ENCODE assay signal across 8 cellular contexts in genomic region chr19:17402982-17403855, GRCh38. TPM values are rescaled to one million over a fixed set of nuclear protein-coding genes. Genes with fewer than 3 reads are reported as not detected.
DNase-seq lines count a peak whose midpoint lies in the region; ATAC-seq, FAIRE-seq and TF ChIP-seq lines count a peak whose summit lies in the region.

No MANE protein-coding gene starts in this region.

- peak overlapping the region; percentile 79 for H3K4me2 ChIP-seq in GM12878 (ENCODE audit: control insufficient read depth, insufficient read depth)

- ATAC-seq in RWPE2 (ENCODE audit: low read depth) (peak; percentile 37; the same call in 2 of the 3 replicates), GM12878 (peak; percentile 32), naive B cell (ENCODE audit: low read depth in 2 of 2) (no peak), GM21717 (IDR thresholded peaks at IDR 0.05; ENCODE audit: unreplicated experiment) (no peak), GM21529 (IDR thresholded peaks at IDR 0.05; ENCODE audit: unreplicated experiment) (no peak), GM21423 (IDR thresholded peaks at IDR 0.05; ENCODE audit: unreplicated experiment) (no peak)

- in situ Hi-C loops in GM12878 (cut with MboI), result no loop called here

- TSS peak; percentile 52 for BruUV-seq in GM12878 (replicated peaks; lab: Mats Ljungman, UMichigan)

- H3K9me3 ChIP-seq in RWPE2 (ENCODE audit: severe bottlenecking) (no peaks in the 10 kb centered on the region), GM12878 (replicated peaks; ENCODE audit: control insufficient read depth, insufficient read depth, low read length) (no peaks in the 10 kb centered on the region)

- no peaks in the 10 kb centered on the region for H3K36me3 Mint-ChIP-seq in naive B cell

- TF ChIP-seq RAD21 in GM12878 (IDR thresholded peaks at IDR 0.05; ENCODE audit: insufficient read depth, low read depth, low read length), result no peak

- H3K36me3 ChIP-seq in RWPE2 (ENCODE audit: low read depth) (no peaks in the 10 kb centered on the region), GM12878 (ENCODE audit: control insufficient read depth in 2 of 2, insufficient read depth in 2 of 2, low read length in 1 of 2) (peaks cover 14 to 23% of the 10 kb centered on the region in 2 experiments)

- no peaks in the 10 kb centered on the region for H3K27me3 Mint-ChIP-seq in naive B cell

- H3K27ac ChIP-seq in RWPE2 (ENCODE audit: poor library complexity, severe bottlenecking) (no peak overlapping the region), GM12878 (ENCODE audit: control insufficient read depth, insufficient read depth) (peak overlapping the region; percentile 99; the same call in 1 of the 2 replicates)

- peak overlapping the region in 2 of 6 donors; percentile 75 to 83 for H3K27ac Mint-ChIP-seq in naive B cell

- TF ChIP-seq EP300 in GM12878 (IDR thresholded peaks at IDR 0.05; ENCODE audit: borderline replicate concordance in 1 of 2, control insufficient read depth in 1 of 2, low read depth in 2 of 2, low read length in 2 of 2), result no peak

- H3K4me3 ChIP-seq in GM08714 (ENCODE audit: low read length) (peak overlapping the region; percentile 84), RWPE2 (ENCODE audit: severe bottlenecking) (no peak overlapping the region), GM12878 (peak overlapping the region; percentile 83)

- POLR2A ChIA-PET in GM12878 (lab: Charles Lee), result interaction anchor here (0.7 to 1.3 kb wide), 4 partner anchors 23 to 103 kb away, joined by 3 to 7 read pairs (median 4); partner anchors contain the start of gene DDA1

- H3K9me3 Mint-ChIP-seq in naive B cell, result no peaks in the 10 kb centered on the region

- 82% methylated on average over 25 of the region's 36 CpGs for WGBS in GM12878 (ENCODE audit: insufficient coverage, insufficient replicate concordance, low lambda C conversion rate, missing lambda C conversion rate)

- TF ChIP-seq CTCF in RWPE2 (IDR thresholded peaks at IDR 0.05; ENCODE audit: poor library complexity, severe bottlenecking) (no peak), GM12878 (IDR thresholded peaks at IDR 0.05 in 2 of 3, conservative IDR thresholded peaks at IDR 0.05 in 1 of 3; ENCODE audit: control insufficient read depth in 2 of 3, extremely low read depth in 1 of 3, insufficient read depth in 1 of 3, low read depth in 3 of 3, low read length in 3 of 3) (no peak)

- DNase-seq in RWPE2 (ENCODE audit: low spot score), result no peak
- DNase-seq in GM12878 (ENCODE audit: low read depth, low spot score), result no peak
- DNase-seq in naive B cell, result no peak
- no peak for DNase-seq in ureter (ENCODE audit: low spot score)

- no peak overlapping the region; the same call in 1 of the 2 replicates for H3K9ac ChIP-seq in GM12878 (ENCODE audit: control insufficient read depth, insufficient read depth, low read length)

- H3K4me3 Mint-ChIP-seq in naive B cell, result peak overlapping the region; percentile 85 to 100 (median 96)

- peaks cover 3% of the 10 kb centered on the region; the same call in 1 of the 2 replicates for H4K20me1 ChIP-seq in GM12878 (ENCODE audit: control insufficient read depth, insufficient read depth)

- H2AFZ ChIP-seq in GM12878 (ENCODE audit: control insufficient read depth, low read depth, low read length), result no peak overlapping the region

- no peak for TF ChIP-seq POLR2A in GM12878 (IDR thresholded peaks at IDR 0.05; ENCODE audit: low read depth, low read length)

- SMC1A ChIA-PET in GM12878 (lab: Charles Lee; ENCODE audit: uncharacterized antibody, unreplicated experiment), result interaction anchor here (0.8 to 1.0 kb wide), 2 partner anchors 10 to 16 kb away, joined by 3 read pairs; partner anchors contain the start of gene MVB12A

- FAIRE-seq in GM12878 (lab: Jason Lieb, UNC), result no peak

- no peaks in the 10 kb centered on the region for H3K4me1 ChIP-seq in RWPE2 (ENCODE audit: insufficient read depth, poor library complexity, severe bottlenecking)
- peaks cover 6% of the 10 kb centered on the region for H3K4me1 ChIP-seq in GM12878 (ENCODE audit: control insufficient read depth, insufficient read depth, low read length)

- peaks cover 60% of the 10 kb centered on the region for H3K79me2 ChIP-seq in GM12878 (ENCODE audit: control insufficient read depth, insufficient read depth, low read length)

- H3K4me1 Mint-ChIP-seq in naive B cell, result peaks cover 37 to 51% (median 39%) of the 10 kb centered on the region in 3 donors

- CTCF ChIA-PET in GM12878 (lab: Yijun Ruan, JAX), result interaction anchor here (0.5 to 1.6 kb wide), 4 partner anchors 14 to 93 kb away, joined by 3 to 5 read pairs (median 4); partner anchors contain the start of gene MVB12A

- RAD21 ChIA-PET in GM12878 (lab: Charles Lee; ENCODE audit: unreplicated experiment), result interaction anchor here (0.9 to 1.0 kb wide), 2 partner anchors 16 to 136 kb away, joined by 4 read pairs; partner anchors contain the start of genes BABAM1 and MVB12A

- intact Hi-C loops in GM12878 (cut with micrococcal nuclease; ENCODE audit: unreplicated experiment), result no loop called here

- no peaks in the 10 kb centered on the region for H3K27me3 ChIP-seq in RWPE2 (ENCODE audit: insufficient read depth, poor library complexity, severe bottlenecking)
- H3K27me3 ChIP-seq in GM12878 (replicated peaks in 1 of 2; ENCODE audit: control insufficient read depth in 2 of 2, insufficient read depth in 2 of 2, low read length in 1 of 2), result no peaks in the 10 kb centered on the region

RNA-seq across cellular contexts. Expression of gene BST2, which starts 2.2 kb away (rescaled TPM):
- 58.0 and 65.1 TPM in 2 replicates for total RNA-seq in GM12878 (2013; cell fraction: nucleolus; rRNA removed)
- total RNA-seq in GM12878 (2014; rRNA removed), result 248 and 257 TPM in 2 replicates
- total RNA-seq in GM12878 (2014; rRNA removed; fragmentation: Illumina TruSeq; extraction: Trizol), result 161 and 175 TPM in 2 replicates
- total RNA-seq in GM12878 (2021), result 271 and 278 TPM in 2 replicates
- polyA plus RNA-seq in GM12878 (2011; ENCODE audit: low read depth), result 451 TPM
- polyA plus RNA-seq in GM12878 (2011; rRNA removed), result 210 and 301 TPM in 2 replicates
- polyA plus RNA-seq in GM12878 (2011; cell fraction: cytosol; rRNA removed), result 363 and 467 TPM in 2 replicates
- polyA plus RNA-seq in GM12878 (2011; cell fraction: nucleus; rRNA removed), result 154 and 173 TPM in 2 replicates
- 323 and 354 TPM in 2 replicates for polyA plus RNA-seq in GM12878 (2012)
- 62.4 and 198 TPM in 2 replicates for polyA plus RNA-seq in GM12878 (2014; fragmentation: Illumina TruSeq; extraction: Trizol)
- polyA plus RNA-seq in GM12878 (2014; fragmentation: Nextera tagmentation; extraction: Ambion mirVana), result 100 to 1,000 TPM in 1 of 2 experiments, 10 to 100 TPM in 1; 16.6 to 111 TPM
- polyA plus RNA-seq in GM12878 (2014; rRNA removed), result 329 and 331 TPM in 2 replicates
- polyA plus RNA-seq in GM12878 (2016; fragmentation: Nextera tagmentation; extraction: Ambion mirVana), result 100 to 1,000 TPM; 335 to 372 TPM
- 103 and 187 TPM in 2 replicates for polyA minus RNA-seq in GM12878 (2011; rRNA and poly(A)+ RNA removed)
- polyA minus RNA-seq in GM12878 (2011; cell fraction: cytosol; rRNA and poly(A)+ RNA removed), result 52.8 and 53.2 TPM in 2 replicates
- 56.9 and 83.2 TPM in 2 replicates for polyA minus RNA-seq in GM12878 (2011; cell fraction: nucleus; rRNA and poly(A)+ RNA removed)
- 100 to 1,000 TPM; 131 to 189 (median 163) TPM for polyA plus RNA-seq in naive B cell (ENCODE audit: low read depth in 6 of 6)
- 45.8 TPM for total RNA-seq in ureter

RNA-seq across cellular contexts. Expression of gene CCDC194, which starts 9.2 kb away (rescaled TPM):
- 10.3 and 11.9 TPM in 2 replicates for total RNA-seq in GM12878 (2013; cell fraction: nucleolus; rRNA removed)
- total RNA-seq in GM12878 (2014; rRNA removed) (1.1 and 1.3 TPM in 2 replicates), GM12878 (2014; rRNA removed; fragmentation: Illumina TruSeq; extraction: Trizol) (1.3 and 1.7 TPM in 2 replicates), GM12878 (2021) (1.7 and 3.0 TPM in 2 replicates), ureter (0.86 TPM)
- not detected for polyA plus RNA-seq in GM12878 (2011; ENCODE audit: low read depth)
- polyA plus RNA-seq in GM12878 (2011; rRNA removed) (0.24 and 0.87 TPM in 2 replicates), GM12878 (2014; fragmentation: Illumina TruSeq; extraction: Trizol) (0.72 and 0.86 TPM in 2 replicates), GM12878 (2014; fragmentation: Nextera tagmentation; extraction: Ambion mirVana) (under 1 TPM; 0.07 to 0.21 TPM), GM12878 (2014; rRNA removed) (2.9 and 3.4 TPM in 2 replicates), GM12878 (2016; fragmentation: Nextera tagmentation; extraction: Ambion mirVana) (1 to 10 TPM in 1 of 2 experiments, under 1 TPM in 1; 0.78 to 1.1 TPM), naive B cell (ENCODE audit: low read depth in 6 of 6) (not detected)
- polyA plus RNA-seq in GM12878 (2011; cell fraction: cytosol; rRNA removed), result 0.45 and 0.52 TPM in 2 replicates
- polyA plus RNA-seq in GM12878 (2011; cell fraction: nucleus; rRNA removed), result 3.8 and 5.1 TPM in 2 replicates
- polyA plus RNA-seq in GM12878 (2012), result 1.8 and 2.2 TPM in 2 replicates
- 0.59 and 1.5 TPM in 2 replicates for polyA minus RNA-seq in GM12878 (2011; rRNA and poly(A)+ RNA removed)
- not detected in 2 replicates for polyA minus RNA-seq in GM12878 (2011; cell fraction: cytosol; rRNA and poly(A)+ RNA removed)
- polyA minus RNA-seq in GM12878 (2011; cell fraction: nucleus; rRNA and poly(A)+ RNA removed), result 1.9 and 2.3 TPM in 2 replicates

RNA-seq across cellular contexts. Expression of gene MVB12A, which starts 16.6 kb away (rescaled TPM):
- 33.7 and 36.0 TPM in 2 replicates for total RNA-seq in GM12878 (2013; cell fraction: nucleolus; rRNA removed)
- total RNA-seq in GM12878 (2014; rRNA removed), result 37.7 and 47.6 TPM in 2 replicates
- 15.3 and 18.0 TPM in 2 replicates for total RNA-seq in GM12878 (2014; rRNA removed; fragmentation: Illumina TruSeq; extraction: Trizol)
- 41.2 and 46.3 TPM in 2 replicates for total RNA-seq in GM12878 (2021)
- polyA plus RNA-seq in GM12878 (2011; ENCODE audit: low read depth), result 7.3 TPM
- 7.9 and 16.8 TPM in 2 replicates for polyA plus RNA-seq in GM12878 (2011; rRNA removed)
- polyA plus RNA-seq in GM12878 (2011; cell fraction: cytosol; rRNA removed), result 27.1 and 35.7 TPM in 2 replicates
- polyA plus RNA-seq in GM12878 (2011; cell fraction: nucleus; rRNA removed), result 37.6 and 43.4 TPM in 2 replicates
- 23.0 and 25.9 TPM in 2 replicates for polyA plus RNA-seq in GM12878 (2012)
- 7.6 and 16.9 TPM in 2 replicates for polyA plus RNA-seq in GM12878 (2014; fragmentation: Illumina TruSeq; extraction: Trizol)
- polyA plus RNA-seq in GM12878 (2014; fragmentation: Nextera tagmentation; extraction: Ambion mirVana), result 1 to 10 TPM; 1.2 to 2.6 TPM
- polyA plus RNA-seq in GM12878 (2014; rRNA removed), result 46.7 and 47.5 TPM in 2 replicates
- polyA plus RNA-seq in GM12878 (2016; fragmentation: Nextera tagmentation; extraction: Ambion mirVana), result 10 to 100 TPM; 34.7 to 40.9 TPM
- 8.9 and 21.1 TPM in 2 replicates for polyA minus RNA-seq in GM12878 (2011; rRNA and poly(A)+ RNA removed)
- 9.4 and 12.3 TPM in 2 replicates for polyA minus RNA-seq in GM12878 (2011; cell fraction: cytosol; rRNA and poly(A)+ RNA removed)
- 13.5 and 20.1 TPM in 2 replicates for polyA minus RNA-seq in GM12878 (2011; cell fraction: nucleus; rRNA and poly(A)+ RNA removed)
- polyA plus RNA-seq in naive B cell (ENCODE audit: low read depth in 6 of 6), result 10 to 100 TPM; 14.3 to 44.0 (median 25.0) TPM
- total RNA-seq in ureter, result 33.0 TPM

RNA-seq across cellular contexts. Expression of gene PLVAP, which starts 26.1 kb away (rescaled TPM):
- total RNA-seq in GM12878 (2013; cell fraction: nucleolus; rRNA removed), result 1.1 and 1.7 TPM in 2 replicates
- total RNA-seq in GM12878 (2014; rRNA removed), result 0.06 TPM in 1 of 2 replicates, not detected in the other
- total RNA-seq in GM12878 (2014; rRNA removed; fragmentation: Illumina TruSeq; extraction: Trizol), result 0.18 TPM in 1 of 2 replicates, not detected in the other
- 0.08 and 0.54 TPM in 2 replicates for total RNA-seq in GM12878 (2021)
- not detected for polyA plus RNA-seq in GM12878 (2011; ENCODE audit: low read depth)
- polyA plus RNA-seq in GM12878 (2011; rRNA removed), result 0.05 TPM in 1 of 2 replicates, not detected in the other
- 0.01 and 0.05 TPM in 2 replicates for polyA plus RNA-seq in GM12878 (2011; cell fraction: cytosol; rRNA removed)
- 0.31 and 0.39 TPM in 2 replicates for polyA plus RNA-seq in GM12878 (2011; cell fraction: nucleus; rRNA removed)
- 0.21 and 0.23 TPM in 2 replicates for polyA plus RNA-seq in GM12878 (2012)
- 0.04 TPM in 1 of 2 replicates, not detected in the other for polyA plus RNA-seq in GM12878 (2014; fragmentation: Illumina TruSeq; extraction: Trizol)
- polyA plus RNA-seq in GM12878 (2014; fragmentation: Nextera tagmentation; extraction: Ambion mirVana), result not detected
- 0.03 and 0.41 TPM in 2 replicates for polyA plus RNA-seq in GM12878 (2014; rRNA removed)
- not detected for polyA plus RNA-seq in GM12878 (2016; fragmentation: Nextera tagmentation; extraction: Ambion mirVana)
- polyA minus RNA-seq in GM12878 (2011; rRNA and poly(A)+ RNA removed), result not detected in 2 replicates
- not detected in 2 replicates for polyA minus RNA-seq in GM12878 (2011; cell fraction: cytosol; rRNA and poly(A)+ RNA removed)
- not detected in 2 replicates for polyA minus RNA-seq in GM12878 (2011; cell fraction: nucleus; rRNA and poly(A)+ RNA removed)
- not detected for polyA plus RNA-seq in naive B cell (ENCODE audit: low read depth in 6 of 6)
- 159 TPM for total RNA-seq in ureter

RNA-seq across cellular contexts. Expression of gene TMEM221, which starts 45.2 kb away (rescaled TPM):
- not detected in 2 replicates for total RNA-seq in GM12878 (2013; cell fraction: nucleolus; rRNA removed)
- total RNA-seq in GM12878 (2014; rRNA removed) (not detected in 2 replicates), GM12878 (2014; rRNA removed; fragmentation: Illumina TruSeq; extraction: Trizol) (not detected in 2 replicates), GM12878 (2021) (not detected in 2 replicates), ureter (0.31 TPM)
- 0.13 TPM for polyA plus RNA-seq in GM12878 (2011; ENCODE audit: low read depth)
- polyA plus RNA-seq in GM12878 (2011; rRNA removed) (not detected in 2 replicates), GM12878 (2014; fragmentation: Illumina TruSeq; extraction: Trizol) (not detected in 2 replicates), GM12878 (2014; fragmentation: Nextera tagmentation; extraction: Ambion mirVana) (under 1 TPM in 1 of 2 experiments, not detected in 1; 0.04 TPM), GM12878 (2014; rRNA removed) (not detected in 2 replicates), GM12878 (2016; fragmentation: Nextera tagmentation; extraction: Ambion mirVana) (under 1 TPM in 1 of 2 experiments, not detected in 1; 0.24 TPM), naive B cell (ENCODE audit: low read depth in 6 of 6) (under 1 TPM in 1 of 6 donors, not detected in 5; 0.52 TPM)
- polyA plus RNA-seq in GM12878 (2011; cell fraction: cytosol; rRNA removed), result not detected in 2 replicates
- not detected in 2 replicates for polyA plus RNA-seq in GM12878 (2011; cell fraction: nucleus; rRNA removed)
- polyA plus RNA-seq in GM12878 (2012), result 0.06 TPM in 1 of 2 replicates, not detected in the other
- polyA minus RNA-seq in GM12878 (2011; rRNA and poly(A)+ RNA removed), result not detected in 2 replicates
- polyA minus RNA-seq in GM12878 (2011; cell fraction: cytosol; rRNA and poly(A)+ RNA removed), result not detected in 2 replicates
- polyA minus RNA-seq in GM12878 (2011; cell fraction: nucleus; rRNA and poly(A)+ RNA removed), result not detected in 2 replicates

Comparison
In these comparisons a context has a peak if more than half of its experiments do, and no peak if none do; other contexts are left out.
1. ATAC-seq: peak in RWPE2 (single experiment) and GM12878 (single experiment); none in naive B cell (0 of 2), GM21717 (single experiment), GM21529 (single experiment) and GM21423 (single experiment).